28 cellular contexts compared by ENCODE assay signal in genomic region chr2:10185046-10185445, GRCh38.
DNase-seq lines count a peak whose midpoint lies in the region; ATAC-seq, FAIRE-seq and TF ChIP-seq lines count a peak whose summit lies in the region.
"Had no signal": no experiment of that assay in that cellular context is flagged by ENCODE, and none has a peak within 500 bp of the region (broad histone marks: within the 10 kb centered on the region; RNA-seq: fewer than 3 reads in every experiment).

No MANE protein-coding gene starts in this region.

- no peaks in the 10 kb centered on the region for H3K4me1 ChIP-seq in astrocyte (ENCODE audit: insufficient read depth, low read length)
- H3K4me1 ChIP-seq in CD8-positive, alpha-beta T cell (ENCODE audit: insufficient read depth, low read length), result no peaks in the 10 kb centered on the region
- H3K4me1 ChIP-seq: ascending aorta had no signal

- no peak overlapping the region for H3K9ac ChIP-seq in astrocyte (ENCODE audit: low read length)

- no peaks in the 10 kb centered on the region for H3K9me3 ChIP-seq in astrocyte (ENCODE audit: insufficient read depth, low read depth, low read length)
- no peaks in the 10 kb centered on the region for H3K9me3 ChIP-seq in CD8-positive, alpha-beta T cell (ENCODE audit: low read length)
- H3K9me3 ChIP-seq: heart left ventricle had no signal

- H3K4me1 Mint-ChIP-seq in astrocyte (ENCODE audit: low read depth, unreplicated experiment), result no peaks in the 10 kb centered on the region
- H3K4me1 Mint-ChIP-seq in CD8-positive, alpha-beta T cell (ENCODE audit: low read depth), result no peaks in the 10 kb centered on the region

- no peak for TF ChIP-seq CTCF in astrocyte (IDR thresholded peaks at IDR 0.05; ENCODE audit: insufficient read depth, low read depth, low read length)
- TF ChIP-seq CTCF in CD8-positive, alpha-beta T cell (IDR thresholded peaks at IDR 0.05), result no peak

- no peaks in the 10 kb centered on the region for H4K20me1 ChIP-seq in astrocyte (ENCODE audit: insufficient read depth, low read length)

- DNase-seq in Ammon's horn (ENCODE audit: low spot score) (peak; percentile 80), astrocyte (ENCODE audit: low read depth) (peak; percentile 48), left cardiac atrium (no peak), pons (ENCODE audit: low spot score) (peak; percentile 19), NCI-H146 treated with DMSO at 0.1 percent for 48 hours (lab: John Stamatoyannopoulos, UW; ENCODE audit: unreplicated experiment) (no peak)
- no peak for DNase-seq in CD8-positive, alpha-beta T cell
- no peak for DNase-seq in activated naive CD4-positive, alpha-beta T cell (lab: John Stamatoyannopoulos, UW)
- DNase-seq: activated CD4-positive, alpha-beta T cell treated with anti-CD3 and anti-CD28 coated beads for 48 hours; activated CD8-positive, alpha-beta memory T cell treated with anti-CD3 and anti-CD28 coated beads for 24 hours; activated effector memory CD4-positive, alpha-beta T cell treated with anti-CD3 and anti-CD28 coated beads, Interleukin-2, amount 50 U/mL, for 16 hours; activated naive CD8-positive, alpha-beta T cell treated with anti-CD3 and anti-CD28 coated beads, Interleukin-2, amount 10 ng/mL, durations not matched to agents 7 days and 5 days; dermis blood vessel endothelial cell; heart left ventricle; Karpas-422; MV-4-11; NCI-H187; NCI-H524; NK-92 treated with Interleukin-12 subunit alpha and Interleukin-12 subunit beta, amount 100 ng/mL, for 24 hours; PC-3; stimulated activated CD4-positive, alpha-beta T cell treated with anti-CD3 and anti-CD28 coated beads, Interleukin-2, amount 100 ng/mL, for 24 hours; T1000; WERI-Rb-1 had no signal

- H3K27me3 Mint-ChIP-seq in astrocyte (ENCODE audit: low read depth, unreplicated experiment), result peaks cover 6% of the 10 kb centered on the region
- no peaks in the 10 kb centered on the region for H3K27me3 Mint-ChIP-seq in CD8-positive, alpha-beta T cell (ENCODE audit: low read depth)
- H3K27me3 Mint-ChIP-seq: activated naive CD8-positive, alpha-beta T cell treated with anti-CD3 and anti-CD28 coated beads, Interleukin-2, amount 10 ng/mL, durations not matched to agents 7 days and 5 days; memory B cell; type B pancreatic cell had no signal

- no peaks in the 10 kb centered on the region for H3K79me2 ChIP-seq in astrocyte (ENCODE audit: insufficient read depth, low read length)

- peak; percentile 63 to 75 for ATAC-seq in left cardiac atrium
- ATAC-seq in CD8-positive, alpha-beta T cell, result no peak
- ATAC-seq: HCT116, HepG2, PC-3 had no signal

- CTCF ChIA-PET in CD8-positive, alpha-beta T cell (lab: Charles Lee), result no interaction called here

- H3K36me3 ChIP-seq in astrocyte (ENCODE audit: insufficient read depth, low read length), result no peaks in the 10 kb centered on the region
- no peaks in the 10 kb centered on the region for H3K36me3 ChIP-seq in CD8-positive, alpha-beta T cell (ENCODE audit: insufficient read depth, low read length)
- H3K36me3 ChIP-seq: ascending aorta, heart left ventricle had no signal

- H2AFZ ChIP-seq in astrocyte (ENCODE audit: low read depth, low read length), result no peak overlapping the region

- H3K27me3 ChIP-seq in astrocyte (ENCODE audit: insufficient read depth, low read length), result no peaks in the 10 kb centered on the region
- no peaks in the 10 kb centered on the region for H3K27me3 ChIP-seq in CD8-positive, alpha-beta T cell (ENCODE audit: insufficient read depth, low read length)
- H3K27me3 ChIP-seq: ascending aorta, heart left ventricle had no signal

- no peaks in the 10 kb centered on the region for H3K9me3 Mint-ChIP-seq in astrocyte (ENCODE audit: unreplicated experiment)
- H3K9me3 Mint-ChIP-seq in CD8-positive, alpha-beta T cell, result peaks cover 3% of the 10 kb centered on the region
- H3K9me3 Mint-ChIP-seq: type B pancreatic cell had no signal

- H3K4me3 ChIP-seq in astrocyte (ENCODE audit: insufficient read depth, low read depth, low read length), result no peak overlapping the region
- no peak overlapping the region for H3K4me3 ChIP-seq in CD8-positive, alpha-beta T cell (ENCODE audit: low read depth, low read length)
- H3K4me3 ChIP-seq: ascending aorta, heart left ventricle, smooth muscle cell had no signal

- intact Hi-C loops in left cardiac atrium (cut with DNase I), result no loop called here
- intact Hi-C loops in CD8-positive, alpha-beta T cell (cut with DNase I, micrococcal nuclease), result no loop called here

- H3K4me2 ChIP-seq in astrocyte (ENCODE audit: low read length), result no peak overlapping the region
- H3K4me2 ChIP-seq: smooth muscle cell had no signal

- no peak overlapping the region for H3K27ac Mint-ChIP-seq in astrocyte (ENCODE audit: unreplicated experiment)
- no peak overlapping the region for H3K27ac Mint-ChIP-seq in CD8-positive, alpha-beta T cell
- H3K27ac Mint-ChIP-seq: activated naive CD8-positive, alpha-beta T cell treated with anti-CD3 and anti-CD28 coated beads, Interleukin-2, amount 10 ng/mL, durations not matched to agents 7 days and 5 days; memory B cell; type B pancreatic cell had no signal

- H3K4me3 Mint-ChIP-seq in astrocyte (ENCODE audit: unreplicated experiment), result no peak overlapping the region
- no peak overlapping the region for H3K4me3 Mint-ChIP-seq in CD8-positive, alpha-beta T cell
- H3K4me3 Mint-ChIP-seq: activated naive CD8-positive, alpha-beta T cell treated with anti-CD3 and anti-CD28 coated beads, Interleukin-2, amount 10 ng/mL, durations not matched to agents 7 days and 5 days; memory B cell; type B pancreatic cell had no signal

- FAIRE-seq in astrocyte (lab: Jason Lieb, UNC), result no peak
- FAIRE-seq: HepG2 had no signal

- no peak overlapping the region for H3K27ac ChIP-seq in astrocyte (ENCODE audit: low read depth, low read length)
- H3K27ac ChIP-seq in CD8-positive, alpha-beta T cell (ENCODE audit: low read depth, low read length), result no peak overlapping the region
- H3K27ac ChIP-seq: ascending aorta, heart left ventricle, WERI-Rb-1 had no signal

- H3K36me3 Mint-ChIP-seq in astrocyte (ENCODE audit: low read depth, unreplicated experiment), result no peaks in the 10 kb centered on the region
- H3K36me3 Mint-ChIP-seq in CD8-positive, alpha-beta T cell, result no peaks in the 10 kb centered on the region
- H3K36me3 Mint-ChIP-seq: memory B cell, type B pancreatic cell had no signal

- POLR2A ChIA-PET in CD8-positive, alpha-beta T cell (lab: Charles Lee), result no interaction called here

Comparison
In these comparisons a context has a peak if more than half of its experiments do, and no peak if none do; other contexts are left out.
1. DNase-seq: peak in Ammon's horn (single experiment), astrocyte (single experiment) and pons (single experiment); none in left cardiac atrium (single experiment), CD8-positive, alpha-beta T cell (0 of 7), NCI-H146 treated with DMSO at 0.1 percent for 48 hours (single experiment) and activated naive CD4-positive, alpha-beta T cell (0 of 4).